2 cellular contexts compared by ENCODE assay signal in the genomic region with DNA sequence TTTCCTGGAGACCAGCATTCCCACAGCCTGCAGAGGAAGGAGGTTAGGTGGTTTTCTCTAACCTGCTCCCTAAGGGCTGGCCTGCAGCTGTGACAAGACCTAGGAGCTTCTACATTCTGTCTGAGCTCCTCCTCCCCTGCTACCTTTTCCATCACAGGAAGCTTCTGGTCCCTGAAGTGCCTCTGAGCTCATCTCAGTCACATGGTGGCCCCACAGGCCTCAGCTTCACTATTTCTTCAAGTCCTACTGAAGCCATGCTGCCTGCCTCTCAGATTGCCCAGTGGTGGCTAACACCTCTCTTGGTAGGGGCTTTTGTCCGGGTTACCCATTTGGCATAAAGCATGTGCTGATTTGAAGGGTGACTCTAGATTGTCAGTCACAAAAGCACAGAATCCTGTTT.
TF ChIP-seq lines count a peak whose summit lies in the region.

No MANE protein-coding gene starts in this region.

TF ChIP-seq in HepG2, 621 proteins besides CTCF, POLR2A, EP300 and RAD21 (continued from another document):
- TF ChIP-seq, protein P1, sequence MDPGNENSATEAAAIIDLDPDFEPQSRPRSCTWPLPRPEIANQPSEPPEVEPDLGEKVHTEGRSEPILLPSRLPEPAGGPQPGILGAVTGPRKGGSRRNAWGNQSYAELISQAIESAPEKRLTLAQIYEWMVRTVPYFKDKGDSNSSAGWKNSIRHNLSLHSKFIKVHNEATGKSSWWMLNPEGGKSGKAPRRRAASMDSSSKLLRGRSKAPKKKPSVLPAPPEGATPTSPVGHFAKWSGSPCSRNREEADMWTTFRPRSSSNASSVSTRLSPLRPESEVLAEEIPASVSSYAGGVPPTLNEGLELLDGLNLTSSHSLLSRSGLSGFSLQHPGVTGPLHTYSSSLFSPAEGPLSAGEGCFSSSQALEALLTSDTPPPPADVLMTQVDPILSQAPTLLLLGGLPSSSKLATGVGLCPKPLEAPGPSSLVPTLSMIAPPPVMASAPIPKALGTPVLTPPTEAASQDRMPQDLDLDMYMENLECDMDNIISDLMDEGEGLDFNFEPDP (CRISPR knock-in tag; conservative IDR thresholded peaks at IDR 0.05), result no peak
- TF ChIP-seq ZNF101 (CRISPR knock-in tag; IDR thresholded peaks at IDR 0.05; ENCODE audit: borderline replicate concordance, low read depth) (no peak), SP140L (CRISPR knock-in tag; IDR thresholded peaks at IDR 0.05; ENCODE audit: borderline replicate concordance) (no peak), RFX5 (IDR thresholded peaks at IDR 0.05; ENCODE audit: low read depth, low read length) (no peak), ZNF782 (CRISPR knock-in tag; IDR thresholded peaks at IDR 0.05; ENCODE audit: borderline replicate concordance) (no peak), EED (CRISPR knock-in tag; IDR thresholded peaks at IDR 0.05) (no peak)
- TF ChIP-seq, protein P2, sequence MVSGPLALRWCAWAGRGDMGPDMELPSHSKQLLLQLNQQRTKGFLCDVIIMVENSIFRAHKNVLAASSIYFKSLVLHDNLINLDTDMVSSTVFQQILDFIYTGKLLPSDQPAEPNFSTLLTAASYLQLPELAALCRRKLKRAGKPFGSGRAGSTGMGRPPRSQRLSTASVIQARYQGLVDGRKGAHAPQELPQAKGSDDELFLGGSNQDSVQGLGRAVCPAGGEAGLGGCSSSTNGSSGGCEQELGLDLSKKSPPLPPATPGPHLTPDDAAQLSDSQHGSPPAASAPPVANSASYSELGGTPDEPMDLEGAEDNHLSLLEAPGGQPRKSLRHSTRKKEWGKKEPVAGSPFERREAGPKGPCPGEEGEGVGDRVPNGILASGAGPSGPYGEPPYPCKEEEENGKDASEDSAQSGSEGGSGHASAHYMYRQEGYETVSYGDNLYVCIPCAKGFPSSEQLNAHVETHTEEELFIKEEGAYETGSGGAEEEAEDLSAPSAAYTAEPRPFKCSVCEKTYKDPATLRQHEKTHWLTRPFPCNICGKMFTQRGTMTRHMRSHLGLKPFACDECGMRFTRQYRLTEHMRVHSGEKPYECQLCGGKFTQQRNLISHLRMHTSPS (CRISPR knock-in tag; IDR thresholded peaks at IDR 0.05; ENCODE audit: low read depth), result no peak
- TF ChIP-seq, protein P3, sequence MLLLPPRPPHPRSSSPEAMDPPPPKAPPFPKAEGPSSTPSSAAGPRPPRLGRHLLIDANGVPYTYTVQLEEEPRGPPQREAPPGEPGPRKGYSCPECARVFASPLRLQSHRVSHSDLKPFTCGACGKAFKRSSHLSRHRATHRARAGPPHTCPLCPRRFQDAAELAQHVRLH (CRISPR knock-in tag; IDR thresholded peaks at IDR 0.05; ENCODE audit: borderline replicate concordance, low read depth), result no peak
- TF ChIP-seq, protein P4, sequence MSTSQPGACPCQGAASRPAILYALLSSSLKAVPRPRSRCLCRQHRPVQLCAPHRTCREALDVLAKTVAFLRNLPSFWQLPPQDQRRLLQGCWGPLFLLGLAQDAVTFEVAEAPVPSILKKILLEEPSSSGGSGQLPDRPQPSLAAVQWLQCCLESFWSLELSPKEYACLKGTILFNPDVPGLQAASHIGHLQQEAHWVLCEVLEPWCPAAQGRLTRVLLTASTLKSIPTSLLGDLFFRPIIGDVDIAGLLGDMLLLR (CRISPR knock-in tag; IDR thresholded peaks at IDR 0.05), result no peak
- TF ChIP-seq, protein P5, sequence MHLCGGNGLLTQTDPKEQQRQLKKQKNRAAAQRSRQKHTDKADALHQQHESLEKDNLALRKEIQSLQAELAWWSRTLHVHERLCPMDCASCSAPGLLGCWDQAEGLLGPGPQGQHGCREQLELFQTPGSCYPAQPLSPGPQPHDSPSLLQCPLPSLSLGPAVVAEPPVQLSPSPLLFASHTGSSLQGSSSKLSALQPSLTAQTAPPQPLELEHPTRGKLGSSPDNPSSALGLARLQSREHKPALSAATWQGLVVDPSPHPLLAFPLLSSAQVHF (CRISPR knock-in tag; IDR thresholded peaks at IDR 0.05), result no peak
- TF ChIP-seq, protein P6, sequence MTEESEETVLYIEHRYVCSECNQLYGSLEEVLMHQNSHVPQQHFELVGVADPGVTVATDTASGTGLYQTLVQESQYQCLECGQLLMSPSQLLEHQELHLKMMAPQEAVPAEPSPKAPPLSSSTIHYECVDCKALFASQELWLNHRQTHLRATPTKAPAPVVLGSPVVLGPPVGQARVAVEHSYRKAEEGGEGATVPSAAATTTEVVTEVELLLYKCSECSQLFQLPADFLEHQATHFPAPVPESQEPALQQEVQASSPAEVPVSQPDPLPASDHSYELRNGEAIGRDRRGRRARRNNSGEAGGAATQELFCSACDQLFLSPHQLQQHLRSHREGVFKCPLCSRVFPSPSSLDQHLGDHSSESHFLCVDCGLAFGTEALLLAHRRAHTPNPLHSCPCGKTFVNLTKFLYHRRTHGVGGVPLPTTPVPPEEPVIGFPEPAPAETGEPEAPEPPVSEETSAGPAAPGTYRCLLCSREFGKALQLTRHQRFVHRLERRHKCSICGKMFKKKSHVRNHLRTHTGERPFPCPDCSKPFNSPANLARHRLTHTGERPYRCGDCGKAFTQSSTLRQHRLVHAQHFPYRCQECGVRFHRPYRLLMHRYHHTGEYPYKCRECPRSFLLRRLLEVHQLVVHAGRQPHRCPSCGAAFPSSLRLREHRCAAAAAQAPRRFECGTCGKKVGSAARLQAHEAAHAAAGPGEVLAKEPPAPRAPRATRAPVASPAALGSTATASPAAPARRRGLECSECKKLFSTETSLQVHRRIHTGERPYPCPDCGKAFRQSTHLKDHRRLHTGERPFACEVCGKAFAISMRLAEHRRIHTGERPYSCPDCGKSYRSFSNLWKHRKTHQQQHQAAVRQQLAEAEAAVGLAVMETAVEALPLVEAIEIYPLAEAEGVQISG (CRISPR knock-in tag; IDR thresholded peaks at IDR 0.05), result no peak

TF ChIP-seq in GM12891, 5 proteins besides CTCF, POLR2A, EP300 and RAD21 (continued from another document):
- no peak for TF ChIP-seq SPI1 (IDR thresholded peaks at IDR 0.05; ENCODE audit: low read depth, low read length)
TF ChIP-seq in GM12891: peak in this region for 0.
